In the genomic region with DNA sequence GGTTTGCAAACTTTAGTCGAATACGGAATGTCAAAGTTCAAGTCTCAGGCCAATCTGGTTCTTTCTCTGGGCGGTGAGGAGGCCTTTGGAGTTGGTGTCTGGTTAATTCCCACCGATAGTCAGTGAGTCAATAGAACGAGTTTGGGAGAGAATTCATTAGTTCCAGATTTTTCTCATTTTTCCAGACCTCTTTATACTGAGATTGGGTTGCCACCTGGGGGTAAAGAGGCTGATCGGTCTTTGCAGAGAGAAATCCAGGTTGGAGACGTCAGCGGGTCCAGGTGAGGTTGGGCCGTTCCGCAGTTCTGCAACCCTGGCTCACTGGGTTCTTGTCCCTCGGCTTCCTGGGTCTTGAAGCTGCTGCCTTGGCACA, we compare ENCODE assay signal across 10 cellular contexts. TPM values are rescaled to one million over a fixed set of nuclear protein-coding genes. Genes with fewer than 3 reads are reported as not detected.
A peak's percentile ranks its signal among the peaks of the same experiment; 100 is the strongest.
DNase-seq lines count a peak whose midpoint lies in the region; ATAC-seq and TF ChIP-seq lines count a peak whose summit lies in the region.
"Had no signal": no experiment of that assay in that cellular context is flagged by ENCODE, and none has a peak within 500 bp of the region (broad histone marks: within the 10 kb centered on the region; RNA-seq: fewer than 3 reads in every experiment).

No MANE protein-coding gene starts in this region.

- no peaks in the 10 kb centered on the region for H3K36me3 ChIP-seq in CD8-positive, alpha-beta T cell (ENCODE audit: insufficient read depth, low read length)
- peaks cover 50% of the 10 kb centered on the region for H3K36me3 ChIP-seq in OCI-LY7 (ENCODE audit: insufficient read depth, low read length)
- H3K36me3 ChIP-seq in neural progenitor cell, result no peaks in the 10 kb centered on the region
- H3K36me3 ChIP-seq in aorta (ENCODE audit: control insufficient read depth in 1 of 2, insufficient read depth in 2 of 2, low read length in 1 of 2), result no peaks in the 10 kb centered on the region

- H3K4me3 ChIP-seq in CD8-positive, alpha-beta T cell (ENCODE audit: low read depth, low read length), result no peak overlapping the region
- H3K4me3 ChIP-seq in OCI-LY7 (ENCODE audit: low read depth, low read length, poor library complexity, severe bottlenecking) (peak overlapping the region; percentile 78), fibroblast of pulmonary artery (replicated peaks; ENCODE audit: low read depth, low read length) (peak overlapping the region; percentile 70), neural progenitor cell (peak overlapping the region; percentile 96), aorta (ENCODE audit: low read length in 2 of 2) (no peak overlapping the region)

- H3K4me3 Mint-ChIP-seq in CD8-positive, alpha-beta T cell, result peak overlapping the region; percentile 82
- H3K4me3 Mint-ChIP-seq in neural progenitor cell, result peak overlapping the region; percentile 89
- peak overlapping the region in 1 of 2 donors; percentile 84 for H3K4me3 Mint-ChIP-seq in activated T-cell treated with anti-CD3 and anti-CD28 coated beads, Interleukin-2, amount 50 U/mL, for 72 hours

- H2AFZ ChIP-seq in OCI-LY7 (ENCODE audit: low read length) (no peak overlapping the region), neural progenitor cell (replicated peaks) (no peak overlapping the region)

- peaks cover 2% of the 10 kb centered on the region for H3K36me3 Mint-ChIP-seq in CD8-positive, alpha-beta T cell
- H3K36me3 Mint-ChIP-seq in neural progenitor cell, result peaks cover 13% of the 10 kb centered on the region
- peaks cover 1 to 2% of the 10 kb centered on the region in 2 donors for H3K36me3 Mint-ChIP-seq in activated T-cell treated with anti-CD3 and anti-CD28 coated beads, Interleukin-2, amount 50 U/mL, for 72 hours (ENCODE audit: insufficient read depth in 2 of 2)

- H4K20me1 ChIP-seq in OCI-LY7 (ENCODE audit: insufficient read depth, low read length), result peaks cover 30% of the 10 kb centered on the region
- H4K20me1 ChIP-seq in neural progenitor cell (ENCODE audit: low read depth), result peaks cover 63% of the 10 kb centered on the region

- intact Hi-C loops in CD8-positive, alpha-beta T cell (cut with DNase I, micrococcal nuclease), result loop anchor here in 1 of 2 experiments (5.0 kb wide), 1 partner anchor 614 kb away; a partner anchor contains a TSS
- intact Hi-C loops in OCI-LY7 (cut with micrococcal nuclease; ENCODE audit: unreplicated experiment) (loop anchor here (1.0 to 5.0 kb wide), 3 partner anchors 36 to 454 kb away; no protein-coding TSS in a partner anchor), aorta (cut with DNase I) (loop anchor here (5.0 to 10.0 kb wide), 7 partner anchors 39 to 419 kb away; no protein-coding TSS in a partner anchor)

- no peaks in the 10 kb centered on the region for H3K9me3 Mint-ChIP-seq in CD8-positive, alpha-beta T cell
- H3K9me3 Mint-ChIP-seq in neural progenitor cell, result peaks cover 2% of the 10 kb centered on the region
- H3K9me3 Mint-ChIP-seq in activated T-cell treated with anti-CD3 and anti-CD28 coated beads, Interleukin-2, amount 50 U/mL, for 72 hours, result no peaks in the 10 kb centered on the region

- 18 to 25% methylated on average over 11 of the region's 11 CpGs for WGBS in aorta, 2 donors

- no peak for DNase-seq in CD8-positive, alpha-beta T cell
- no peak for DNase-seq in OCI-LY7 (ENCODE audit: low spot score)
- no peak for DNase-seq in fibroblast of pulmonary artery (ENCODE audit: low read depth)
- DNase-seq in neural progenitor cell (ENCODE audit: low spot score), result no peak
- no peak for DNase-seq in aorta
- DNase-seq in activated naive CD4-positive, alpha-beta T cell (lab: John Stamatoyannopoulos, UW), result no peak
- DNase-seq in activated T-cell treated with anti-CD3 and anti-CD28 coated beads, Interleukin-2, amount 50 U/mL, for 72 hours, result no peak
- DNase-seq: MM.1S, NCI-H748 treated with DMSO at 0.1 percent for 48 hours had no signal

- peaks cover 38% of the 10 kb centered on the region for H3F3A ChIP-seq in neural progenitor cell (ENCODE audit: low read depth)

- H3K27me3 ChIP-seq in CD8-positive, alpha-beta T cell (ENCODE audit: insufficient read depth, low read length), result no peaks in the 10 kb centered on the region
- H3K27me3 ChIP-seq in neural progenitor cell (peaks cover 18% of the 10 kb centered on the region), aorta (ENCODE audit: control insufficient read depth in 1 of 2, insufficient read depth in 2 of 2, low read length in 1 of 2) (no peaks in the 10 kb centered on the region)

- H3K4me2 ChIP-seq in OCI-LY7 (ENCODE audit: low read length), result peak overlapping the region; percentile 86
- H3K4me2 ChIP-seq in neural progenitor cell, result peak overlapping the region; percentile 81

- H3K4me1 ChIP-seq in CD8-positive, alpha-beta T cell (ENCODE audit: insufficient read depth, low read length), result peaks cover 16% of the 10 kb centered on the region
- H3K4me1 ChIP-seq in OCI-LY7 (ENCODE audit: insufficient read depth, low read length, poor library complexity, severe bottlenecking) (peaks cover 50% of the 10 kb centered on the region), neural progenitor cell (peaks cover 37% of the 10 kb centered on the region), aorta (ENCODE audit: control insufficient read depth in 1 of 2, insufficient read depth in 2 of 2, low read length in 2 of 2) (peaks cover 0 to 3% of the 10 kb centered on the region in 2 donors)

- no peaks in the 10 kb centered on the region for H3K27me3 Mint-ChIP-seq in CD8-positive, alpha-beta T cell (ENCODE audit: low read depth)
- H3K27me3 Mint-ChIP-seq in neural progenitor cell (ENCODE audit: insufficient read depth, low read depth), result peaks cover 17% of the 10 kb centered on the region
- H3K27me3 Mint-ChIP-seq in activated T-cell treated with anti-CD3 and anti-CD28 coated beads, Interleukin-2, amount 50 U/mL, for 72 hours (ENCODE audit: low read depth), result no peaks in the 10 kb centered on the region

- POLR2A ChIA-PET in CD8-positive, alpha-beta T cell (lab: Charles Lee), result interaction anchor here (0.6 to 0.9 kb wide), 2 partner anchors 38 to 56 kb away, joined by 3 to 5 read pairs; no protein-coding TSS in a partner anchor
- POLR2A ChIA-PET in OCI-LY7 (lab: Charles Lee), result interaction anchor here (0.6 to 7.9 kb wide), 13 partner anchors 19 to 74 kb away, joined by 3 to 141 read pairs (median 5); no protein-coding TSS in a partner anchor

- peaks cover 44% of the 10 kb centered on the region for H3K4me1 Mint-ChIP-seq in CD8-positive, alpha-beta T cell (ENCODE audit: low read depth)
- H3K4me1 Mint-ChIP-seq in neural progenitor cell, result peaks cover 42% of the 10 kb centered on the region
- peaks cover 18% of the 10 kb centered on the region for H3K4me1 Mint-ChIP-seq in activated T-cell treated with anti-CD3 and anti-CD28 coated beads, Interleukin-2, amount 50 U/mL, for 72 hours (ENCODE audit: low read depth)

- no peak for TF ChIP-seq CTCF in CD8-positive, alpha-beta T cell (IDR thresholded peaks at IDR 0.05)
- TF ChIP-seq CTCF in OCI-LY7 (conservative IDR thresholded peaks at IDR 0.05; ENCODE audit: low read length), result no peak; the same call in 1 of the 2 replicates
- TF ChIP-seq CTCF in fibroblast of pulmonary artery (IDR thresholded peaks at IDR 0.05; ENCODE audit: low read length, missing control alignments), result no peak
- no peak for TF ChIP-seq CTCF in neural progenitor cell (IDR thresholded peaks at IDR 0.05)

- no peak overlapping the region for H3K27ac ChIP-seq in CD8-positive, alpha-beta T cell (ENCODE audit: low read depth, low read length)
- H3K27ac ChIP-seq in OCI-LY7 (ENCODE audit: low read depth, low read length, poor library complexity, severe bottlenecking) (peak overlapping the region; percentile 72), neural progenitor cell (no peak overlapping the region), aorta (ENCODE audit: low read depth in 1 of 2, low read length in 2 of 2) (peak overlapping the region in 1 of 2 donors; percentile 41)

- H3K9ac ChIP-seq in neural progenitor cell, result no peak overlapping the region

- CTCF ChIA-PET in CD8-positive, alpha-beta T cell (lab: Charles Lee), result interaction anchor here (1.4 to 2.2 kb wide), 2 partner anchors 38 to 76 kb away, joined by 3 to 8 read pairs; no protein-coding TSS in a partner anchor
- CTCF ChIA-PET in OCI-LY7 (lab: Charles Lee; ENCODE audit: unreplicated experiment), result no interaction called here

- no peak for ATAC-seq in CD8-positive, alpha-beta T cell
- no peak for ATAC-seq in aorta (ENCODE audit: low FRiP score)
- no peak for ATAC-seq in HG03039 (IDR thresholded peaks at IDR 0.05; ENCODE audit: unreplicated experiment)
- ATAC-seq in activated T-cell treated with anti-CD3 and anti-CD28 coated beads, Interleukin-2, amount 50 U/mL, for 72 hours (replicated peaks in 1 of 2), result no peak

- BruUV-seq in OCI-LY7 (replicated peaks; lab: Mats Ljungman, UMichigan), result no TSS peak

- H3K9me3 ChIP-seq in CD8-positive, alpha-beta T cell (ENCODE audit: low read length), result no peaks in the 10 kb centered on the region
- H3K9me3 ChIP-seq in OCI-LY7 (ENCODE audit: low read length) (no peaks in the 10 kb centered on the region), neural progenitor cell (ENCODE audit: low read depth) (no peaks in the 10 kb centered on the region), aorta (ENCODE audit: control insufficient read depth, low read length) (no peaks in the 10 kb centered on the region)

- H3K9me2 ChIP-seq in OCI-LY7 (ENCODE audit: insufficient read depth, low read length), result no peaks in the 10 kb centered on the region

- H3K79me2 ChIP-seq in OCI-LY7 (ENCODE audit: insufficient read depth, low read depth, low read length) (peaks cover 69% of the 10 kb centered on the region), neural progenitor cell (ENCODE audit: low read depth) (peaks cover 70% of the 10 kb centered on the region)

- H3K27ac Mint-ChIP-seq in CD8-positive, alpha-beta T cell, result no peak overlapping the region
- no peak overlapping the region for H3K27ac Mint-ChIP-seq in neural progenitor cell
- H3K27ac Mint-ChIP-seq in activated T-cell treated with anti-CD3 and anti-CD28 coated beads, Interleukin-2, amount 50 U/mL, for 72 hours, result no peak overlapping the region

RNA-seq across cellular contexts. Expression of a gene that starts 1.3 kb away (rescaled TPM):
- 10 to 100 TPM; 40.3 to 41.0 TPM for total RNA-seq in CD8-positive, alpha-beta T cell
- 131 and 143 TPM in 2 replicates for total RNA-seq in OCI-LY7 (2014; rRNA removed; shearing (Covaris generic))
- total RNA-seq in OCI-LY7 (2022) (199 and 247 TPM in 2 replicates), neural progenitor cell (ENCODE audit: low replicate concordance) (49.1 and 66.4 TPM in 2 replicates), aorta (100 to 1,000 TPM; 136 to 159 TPM)
- 10 to 100 TPM; 51.6 to 52.6 TPM for polyA plus RNA-seq in aorta
- 10 to 100 TPM; 24.7 to 26.2 TPM for total RNA-seq in activated T-cell treated with anti-CD3 and anti-CD28 coated beads, Interleukin-2, amount 50 U/mL, for 72 hours

Comparison
In these comparisons a context has a peak if more than half of its experiments do, and no peak if none do; other contexts are left out.
1. H3K4me3 ChIP-seq: peak in OCI-LY7 (single experiment), fibroblast of pulmonary artery (single experiment) and neural progenitor cell (single experiment); none in CD8-positive, alpha-beta T cell (single experiment) and aorta (0 of 2).